9 cellular contexts compared by ENCODE assay signal in genomic region chr9:114591206-114591853, GRCh38. TPM values are rescaled to one million over a fixed set of nuclear protein-coding genes. Genes with fewer than 3 reads are reported as not detected.
A peak's percentile ranks its signal among the peaks of the same experiment; 100 is the strongest.
DNase-seq lines count a peak whose midpoint lies in the region; ATAC-seq lines count a peak whose summit lies in the region.
"Had no signal": no experiment of that assay in that cellular context is flagged by ENCODE, and none has a peak within 500 bp of the region (broad histone marks: within the 10 kb centered on the region; RNA-seq: fewer than 3 reads in every experiment).

No MANE protein-coding gene starts in this region.

- H3K4me3 ChIP-seq in subcutaneous abdominal adipose tissue (ENCODE audit: low read depth in 1 of 5, low read length in 5 of 5): peak overlapping the region in 2 of 5 donors; percentile 4 to 18

- H3K4me3 Mint-ChIP-seq in activated T-cell treated with anti-CD3 and anti-CD28 coated beads, Interleukin-2, amount 50 U/mL, for 4 hours: peak overlapping the region; percentile 74
- H3K4me3 Mint-ChIP-seq in activated naive CD8-positive, alpha-beta T cell treated with anti-CD3 and anti-CD28 coated beads, Interleukin-2, amount 10 ng/mL, durations not matched to agents 7 days and 5 days: peak overlapping the region; percentile 80

- peaks cover 70% of the 10 kb centered on the region for H3K4me1 Mint-ChIP-seq in activated T-cell treated with anti-CD3 and anti-CD28 coated beads, Interleukin-2, amount 50 U/mL, for 4 hours (ENCODE audit: low read depth)
- H3K4me1 Mint-ChIP-seq in activated naive CD8-positive, alpha-beta T cell treated with anti-CD3 and anti-CD28 coated beads, Interleukin-2, amount 10 ng/mL, durations not matched to agents 7 days and 5 days: peaks cover 57% of the 10 kb centered on the region

- H3K27ac Mint-ChIP-seq in activated naive CD8-positive, alpha-beta T cell treated with anti-CD3 and anti-CD28 coated beads, Interleukin-2, amount 10 ng/mL, durations not matched to agents 7 days and 5 days: peak overlapping the region; percentile 88

- H3K36me3 ChIP-seq in subcutaneous abdominal adipose tissue (ENCODE audit: control insufficient read depth in 5 of 5, insufficient read depth in 5 of 5, low read length in 5 of 5): peaks cover 3 to 36% (median 30%) of the 10 kb centered on the region in 5 donors

- no peaks in the 10 kb centered on the region for H3K9me3 Mint-ChIP-seq in activated T-cell treated with anti-CD3 and anti-CD28 coated beads, Interleukin-2, amount 50 U/mL, for 4 hours
- H3K9me3 Mint-ChIP-seq in activated naive CD8-positive, alpha-beta T cell treated with anti-CD3 and anti-CD28 coated beads, Interleukin-2, amount 10 ng/mL, durations not matched to agents 7 days and 5 days: no peaks in the 10 kb centered on the region

- no peak for DNase-seq in activated T-cell treated with anti-CD3 and anti-CD28 coated beads, Interleukin-2, amount 50 U/mL, for 4 hours
- no peak for DNase-seq in activated T-cell treated with anti-CD3 and anti-CD28 coated beads for 4 hours
- no peak for DNase-seq in activated naive CD8-positive, alpha-beta T cell treated with anti-CD3 and anti-CD28 coated beads, Interleukin-2, amount 10 ng/mL, durations not matched to agents 7 days and 5 days
- no peak for DNase-seq in left lobe of liver (ENCODE audit: low spot score)
- DNase-seq in amniotic stem cell (lab: John Stamatoyannopoulos, UW): no peak
- DNase-seq: erythroblast had no signal

- peak overlapping the region; percentile 64 for H3K27ac ChIP-seq in subcutaneous abdominal adipose tissue (ENCODE audit: low read depth, low read length)

- no peaks in the 10 kb centered on the region for H3K27me3 ChIP-seq in subcutaneous abdominal adipose tissue (ENCODE audit: control insufficient read depth in 5 of 5, insufficient read depth in 4 of 5, low read length in 5 of 5)

- H3K27me3 Mint-ChIP-seq in activated T-cell treated with anti-CD3 and anti-CD28 coated beads, Interleukin-2, amount 50 U/mL, for 4 hours (ENCODE audit: low read depth): no peaks in the 10 kb centered on the region
- H3K27me3 Mint-ChIP-seq in activated naive CD8-positive, alpha-beta T cell treated with anti-CD3 and anti-CD28 coated beads, Interleukin-2, amount 10 ng/mL, durations not matched to agents 7 days and 5 days: no peaks in the 10 kb centered on the region

- H3K4me1 ChIP-seq in subcutaneous abdominal adipose tissue (ENCODE audit: control insufficient read depth in 5 of 5, insufficient read depth in 5 of 5, low read length in 5 of 5): peaks cover 0 to 54% (median 52%) of the 10 kb centered on the region in 5 donors

- POLR2A ChIA-PET in activated naive CD8-positive, alpha-beta T cell treated with anti-CD3 and anti-CD28 coated beads, Interleukin-2, amount 10 ng/mL, durations not matched to agents 7 days and 5 days (lab: Charles Lee): interaction anchor here (1.1 to 4.1 kb wide), 4 partner anchors 10 to 62 kb away, joined by 3 to 50 read pairs (median 15); partner anchors contain the start of gene TMEM268

- no peaks in the 10 kb centered on the region for H3K9me3 ChIP-seq in subcutaneous abdominal adipose tissue (ENCODE audit: control insufficient read depth in 5 of 5, low read length in 5 of 5)

- H3K36me3 Mint-ChIP-seq in activated T-cell treated with anti-CD3 and anti-CD28 coated beads, Interleukin-2, amount 50 U/mL, for 4 hours (ENCODE audit: insufficient read depth): peaks cover 32% of the 10 kb centered on the region
- peaks cover 36% of the 10 kb centered on the region for H3K36me3 Mint-ChIP-seq in activated naive CD8-positive, alpha-beta T cell treated with anti-CD3 and anti-CD28 coated beads, Interleukin-2, amount 10 ng/mL, durations not matched to agents 7 days and 5 days

- H3K9ac ChIP-seq in subcutaneous abdominal adipose tissue (ENCODE audit: low read length in 5 of 5): peak overlapping the region; percentile 11 to 72 (median 49)

- ATAC-seq in activated T-cell treated with anti-CD3 and anti-CD28 coated beads, Interleukin-2, amount 50 U/mL, for 4 hours: no peak
- no peak for ATAC-seq in activated naive CD8-positive, alpha-beta T cell treated with anti-CD3 and anti-CD28 coated beads, Interleukin-2, amount 10 ng/mL, durations not matched to agents 7 days and 5 days (ENCODE audit: low read depth)
- ATAC-seq in left lobe of liver: peak; percentile 47
- no peak for ATAC-seq in HG03135 (IDR thresholded peaks at IDR 0.05; ENCODE audit: unreplicated experiment)
- ATAC-seq in HG03039 (IDR thresholded peaks at IDR 0.05; ENCODE audit: unreplicated experiment): no peak

RNA-seq across cellular contexts. Expression of gene ATP6V1G1, which starts 3.8 kb away (rescaled TPM):
- total RNA-seq in activated T-cell treated with anti-CD3 and anti-CD28 coated beads, Interleukin-2, amount 50 U/mL, for 4 hours: 10 to 100 TPM; 45.2 to 51.0 (median 50.3) TPM
- 10 to 100 TPM; 95.8 to 96.7 TPM for total RNA-seq in activated naive CD8-positive, alpha-beta T cell treated with anti-CD3 and anti-CD28 coated beads, Interleukin-2, amount 10 ng/mL, durations not matched to agents 7 days and 5 days
- 34.1 TPM for total RNA-seq in left lobe of liver

RNA-seq across cellular contexts. Expression of gene TMEM268, which starts 19.8 kb away (rescaled TPM):
- total RNA-seq in activated T-cell treated with anti-CD3 and anti-CD28 coated beads, Interleukin-2, amount 50 U/mL, for 4 hours: 10 to 100 TPM; 21.6 to 28.4 (median 22.8) TPM
- total RNA-seq in activated naive CD8-positive, alpha-beta T cell treated with anti-CD3 and anti-CD28 coated beads, Interleukin-2, amount 10 ng/mL, durations not matched to agents 7 days and 5 days: 10 to 100 TPM; 22.0 to 23.1 TPM
- total RNA-seq in left lobe of liver: 4.8 TPM
